ENCODE assay signal across 16 cellular contexts in genomic region chr1:160827418-160827817, GRCh38. TPM values are rescaled to one million over a fixed set of nuclear protein-coding genes. Genes with fewer than 3 reads are reported as not detected.
A peak's percentile ranks its signal among the peaks of the same experiment; 100 is the strongest.
DNase-seq lines count a peak whose midpoint lies in the region; ATAC-seq, FAIRE-seq and TF ChIP-seq lines count a peak whose summit lies in the region.
"Had no signal": no experiment of that assay in that cellular context is flagged by ENCODE, and none has a peak within 500 bp of the region (broad histone marks: within the 10 kb centered on the region; RNA-seq: fewer than 3 reads in every experiment).

No MANE protein-coding gene starts in this region.

- intact Hi-C loops in CD4-positive, alpha-beta T cell (cut with DNase I, micrococcal nuclease) = no loop called here

- H3K27ac Mint-ChIP-seq in CD4-positive, alpha-beta T cell = peak overlapping the region; percentile 81
- H3K27ac Mint-ChIP-seq in naive B cell (peak overlapping the region; percentile 49 to 93 (median 88)), mesothelial cell of epicardium (no peak overlapping the region)
- H3K27ac Mint-ChIP-seq: activated CD4-positive, alpha-beta T cell treated with anti-CD3 and anti-CD28 coated beads for 36 hours had no signal

- peaks cover 16% of the 10 kb centered on the region for H3K4me1 Mint-ChIP-seq in CD4-positive, alpha-beta T cell (ENCODE audit: low read depth)
- H3K4me1 Mint-ChIP-seq in naive B cell (peaks cover 0 to 12% (median 6%) of the 10 kb centered on the region in 3 donors), mesothelial cell of epicardium (peaks cover 10% of the 10 kb centered on the region)

- ATAC-seq in CD4-positive, alpha-beta T cell (ENCODE audit: poor library complexity) = no peak
- ATAC-seq in naive B cell (ENCODE audit: low read depth in 2 of 2) = no peak
- ATAC-seq: activated CD4-positive, alpha-beta T cell treated with anti-CD3 and anti-CD28 coated beads for 36 hours; foreskin keratinocyte; GM12878; pancreas had no signal

- no peaks in the 10 kb centered on the region for H3K9me3 Mint-ChIP-seq in CD4-positive, alpha-beta T cell
- H3K9me3 Mint-ChIP-seq in naive B cell (no peaks in the 10 kb centered on the region), mesothelial cell of epicardium (no peaks in the 10 kb centered on the region)

- TF ChIP-seq CTCF in CD4-positive, alpha-beta T cell (IDR thresholded peaks at IDR 0.05) = no peak
- no peak for TF ChIP-seq CTCF in mesothelial cell of epicardium (IDR thresholded peaks at IDR 0.05; ENCODE audit: unreplicated experiment)

- H3K27me3 Mint-ChIP-seq in CD4-positive, alpha-beta T cell = no peaks in the 10 kb centered on the region
- no peaks in the 10 kb centered on the region for H3K27me3 Mint-ChIP-seq in naive B cell
- H3K27me3 Mint-ChIP-seq in mesothelial cell of epicardium (ENCODE audit: low read depth) = no peaks in the 10 kb centered on the region
- H3K27me3 Mint-ChIP-seq: activated CD4-positive, alpha-beta T cell treated with anti-CD3 and anti-CD28 coated beads for 36 hours had no signal

- DNase-seq in CD4-positive, alpha-beta T cell = no peak
- DNase-seq in LoVo (ENCODE audit: low spot score) = peak; percentile 47
- DNase-seq in amniotic epithelial cell (ENCODE audit: low read depth) = peak; percentile 78
- no peak for DNase-seq in naive B cell
- DNase-seq in GM12891 (ENCODE audit: insufficient read length, low spot score) = no peak
- DNase-seq in medulla oblongata (ENCODE audit: extremely low spot score) = no peak
- no peak for DNase-seq in NCI-H1694 (lab: John Stamatoyannopoulos, UW)
- DNase-seq in mesothelial cell of epicardium (ENCODE audit: low spot score in 2 of 2, unreplicated experiment in 2 of 2) = no peak
- DNase-seq: activated CD4-positive, alpha-beta T cell treated with anti-CD3 and anti-CD28 coated beads for 36 hours; BE2C; colonic mucosa; foreskin keratinocyte; pancreas; T-helper 1 cell had no signal

- no peaks in the 10 kb centered on the region for H3K27me3 ChIP-seq in CD4-positive, alpha-beta T cell (ENCODE audit: control insufficient read depth, insufficient read depth, low read length)
- H3K27me3 ChIP-seq: BE2C, colonic mucosa, foreskin keratinocyte, pancreas had no signal

- CTCF ChIA-PET in CD4-positive, alpha-beta T cell (lab: Charles Lee) = no interaction called here

- POLR2A ChIA-PET in CD4-positive, alpha-beta T cell (lab: Charles Lee) = interaction anchor here (1.1 to 1.2 kb wide), 2 partner anchors 10 to 16 kb away, joined by 3 to 4 read pairs; no protein-coding TSS in a partner anchor

- H3K9me3 ChIP-seq in CD4-positive, alpha-beta T cell (ENCODE audit: control insufficient read depth, low read length) = no peaks in the 10 kb centered on the region
- H3K9me3 ChIP-seq: BE2C, colonic mucosa, pancreas had no signal

- no peak overlapping the region for H3K4me3 Mint-ChIP-seq in CD4-positive, alpha-beta T cell
- H3K4me3 Mint-ChIP-seq in naive B cell = no peak overlapping the region
- no peak overlapping the region for H3K4me3 Mint-ChIP-seq in mesothelial cell of epicardium
- H3K4me3 Mint-ChIP-seq: activated CD4-positive, alpha-beta T cell treated with anti-CD3 and anti-CD28 coated beads for 36 hours had no signal

- no peak for FAIRE-seq in GM12891 (lab: Jason Lieb, UNC)
- FAIRE-seq: GM12878, pancreas, RCC 7860 had no signal

- H3K36me3 Mint-ChIP-seq in CD4-positive, alpha-beta T cell (ENCODE audit: low read depth) = peaks cover 74% of the 10 kb centered on the region
- peaks cover 16 to 17% of the 10 kb centered on the region in 2 donors for H3K36me3 Mint-ChIP-seq in naive B cell
- no peaks in the 10 kb centered on the region for H3K36me3 Mint-ChIP-seq in mesothelial cell of epicardium

- H3K27ac ChIP-seq in CD4-positive, alpha-beta T cell (ENCODE audit: low read depth, low read length) = no peak overlapping the region
- H3K27ac ChIP-seq: colonic mucosa, foreskin keratinocyte, pancreas had no signal

- TF ChIP-seq POLR2A in GM12891 (IDR thresholded peaks at IDR 0.05; ENCODE audit: low read depth, low read length) = no peak

TF ChIP-seq in GM12891, 5 proteins besides CTCF, POLR2A, EP300 and RAD21:
- TF ChIP-seq TAF1 (IDR thresholded peaks at IDR 0.05; ENCODE audit: low read depth, low read length) (no peak), POU2F2 (IDR thresholded peaks at IDR 0.05; ENCODE audit: low read depth, low read length) (no peak), POLR2AphosphoS5 (IDR thresholded peaks at IDR 0.05; ENCODE audit: low read depth, low read length) (no peak), PAX5 (IDR thresholded peaks at IDR 0.05; ENCODE audit: insufficient read depth, low read length, severe bottlenecking) (no peak), SPI1 (IDR thresholded peaks at IDR 0.05; ENCODE audit: low read depth, low read length) (no peak)

RNA-seq across cellular contexts. Expression of gene LY9, which starts 31.4 kb away (rescaled TPM):
- total RNA-seq in CD4-positive, alpha-beta T cell = 100 to 1,000 TPM; 124 TPM
- polyA plus RNA-seq in naive B cell (ENCODE audit: low read depth in 6 of 6) = 100 to 1,000 TPM; 143 to 230 (median 167) TPM
- 9.2 TPM for polyA plus RNA-seq in GM12891 (2012; ENCODE audit: low read depth, missing spikeins)
- total RNA-seq in mesothelial cell of epicardium = not detected in 3 replicates
- total RNA-seq: foreskin keratinocyte had no signal
- polyA plus RNA-seq: foreskin keratinocyte had no signal

RNA-seq across cellular contexts. Expression of gene CD244, which starts 35.3 kb away (rescaled TPM):
- total RNA-seq in CD4-positive, alpha-beta T cell = under 1 TPM; 0.53 to 0.55 TPM
- polyA plus RNA-seq in naive B cell (ENCODE audit: low read depth in 6 of 6) = under 1 TPM in 5 of 6 donors, not detected in 1; 0.32 to 0.97 (median 0.71) TPM
- polyA plus RNA-seq in GM12891 (2012; ENCODE audit: low read depth, missing spikeins) = 2.8 TPM
- not detected in 3 replicates for total RNA-seq in mesothelial cell of epicardium
- total RNA-seq: foreskin keratinocyte had no signal
- polyA plus RNA-seq: foreskin keratinocyte had no signal

RNA-seq across cellular contexts. Expression of gene ITLN1, which starts 57.6 kb away (rescaled TPM):
- not detected for total RNA-seq in CD4-positive, alpha-beta T cell
- not detected for polyA plus RNA-seq in naive B cell (ENCODE audit: low read depth in 6 of 6)
- polyA plus RNA-seq in GM12891 (2012; ENCODE audit: low read depth, missing spikeins) = 0.14 TPM
- total RNA-seq in mesothelial cell of epicardium = 0.63 to 0.73 TPM in 2 of 3 replicates, not detected in the other
- total RNA-seq: activated CD4-positive, alpha-beta T cell treated with anti-CD3 and anti-CD28 coated beads for 36 hours; foreskin keratinocyte; GM12878 had no signal
- polyA plus RNA-seq: foreskin keratinocyte, GM12878 had no signal

Comparison
In these comparisons a context has a peak if more than half of its experiments do, and no peak if none do; other contexts are left out.
1. DNase-seq: peak in LoVo (single experiment) and amniotic epithelial cell (single experiment); none in CD4-positive, alpha-beta T cell (0 of 10), naive B cell (single experiment), GM12891 (single experiment), medulla oblongata (single experiment), NCI-H1694 (single experiment) and mesothelial cell of epicardium (0 of 2).
2. RNA of gene LY9, which starts 31.4 kb away (total RNA-seq): 124 TPM in CD4-positive, alpha-beta T cell; not detected in mesothelial cell of epicardium; every median in the first group is over 100 times any median in the second.